18 cellular contexts compared by ENCODE assay signal in genomic region chrX:19702856-19703255, GRCh38.
"Had no signal": no experiment of that assay in that cellular context is flagged by ENCODE, and none has a peak within 500 bp of the region (broad histone marks: within the 10 kb centered on the region; RNA-seq: fewer than 3 reads in every experiment).

No MANE protein-coding gene starts in this region.

- H3K9me3 ChIP-seq: breast epithelium, colonic mucosa, heart left ventricle, mucosa of descending colon, stomach, thoracic aorta had no signal

- H3K27me3 ChIP-seq: colonic mucosa, heart left ventricle, stomach had no signal

- ATAC-seq: heart left ventricle, mucosa of descending colon had no signal

- H3K27me3 Mint-ChIP-seq: activated B cell treated with CpG ODN at 0.5 μM for 24 hours had no signal

- H3K4me3 ChIP-seq: breast epithelium, colonic mucosa, heart left ventricle, mucosa of descending colon, stomach, thoracic aorta had no signal

- H3K27ac ChIP-seq: breast epithelium, colonic mucosa, heart left ventricle, parathyroid adenoma, stomach, thoracic aorta had no signal

- H3K4me1 ChIP-seq: breast epithelium, colonic mucosa, parathyroid adenoma, stomach had no signal

- H3K4me3 Mint-ChIP-seq: activated B cell treated with CpG ODN at 0.5 μM for 24 hours; neural crest cell; T-helper 1 cell treated with Interleukin-12 subunit alpha and Interleukin-12 subunit beta and Interleukin-4 antibody, amounts not matched to agents 30 μg/mL and 1 μg/mL, for 36 hours had no signal

- H3K36me3 ChIP-seq: breast epithelium, colonic mucosa, heart left ventricle, stomach, thoracic aorta had no signal

- H3K4me1 Mint-ChIP-seq: neural crest cell had no signal

- DNase-seq: activated B cell treated with CpG ODN at 0.5 μM for 24 hours; activated CD4-positive, alpha-beta T cell treated with anti-CD3 and anti-CD28 coated beads, Interleukin-2, amount 50 U/mL, for 1 hour; activated naive CD4-positive, alpha-beta T cell treated with anti-CD3 and anti-CD28 coated beads, Interleukin-2, amount 50 U/mL, for 16 hours; aorta; colonic mucosa; effector CD4-positive, alpha-beta T cell; heart left ventricle; mucosa of descending colon; retina; stimulated activated CD4-positive, alpha-beta T cell treated with anti-CD3 and anti-CD28 coated beads, Interleukin-15, amount 100 ng/mL, for 24 hours; stimulated activated CD4-positive, alpha-beta T cell treated with anti-CD3 and anti-CD28 coated beads, Interleukin-4, amount 100 ng/mL, for 24 hours; stomach had no signal

- H3K9me3 Mint-ChIP-seq: activated B cell treated with CpG ODN at 0.5 μM for 24 hours; T-helper 1 cell treated with Interleukin-12 subunit alpha and Interleukin-12 subunit beta and Interleukin-4 antibody, amounts not matched to agents 30 μg/mL and 1 μg/mL, for 36 hours had no signal

- FAIRE-seq: frontal cortex had no signal

- H3K27ac Mint-ChIP-seq: activated B cell treated with CpG ODN at 0.5 μM for 24 hours; T-helper 1 cell treated with Interleukin-12 subunit alpha and Interleukin-12 subunit beta and Interleukin-4 antibody, amounts not matched to agents 30 μg/mL and 1 μg/mL, for 36 hours had no signal
